In the genomic region with DNA sequence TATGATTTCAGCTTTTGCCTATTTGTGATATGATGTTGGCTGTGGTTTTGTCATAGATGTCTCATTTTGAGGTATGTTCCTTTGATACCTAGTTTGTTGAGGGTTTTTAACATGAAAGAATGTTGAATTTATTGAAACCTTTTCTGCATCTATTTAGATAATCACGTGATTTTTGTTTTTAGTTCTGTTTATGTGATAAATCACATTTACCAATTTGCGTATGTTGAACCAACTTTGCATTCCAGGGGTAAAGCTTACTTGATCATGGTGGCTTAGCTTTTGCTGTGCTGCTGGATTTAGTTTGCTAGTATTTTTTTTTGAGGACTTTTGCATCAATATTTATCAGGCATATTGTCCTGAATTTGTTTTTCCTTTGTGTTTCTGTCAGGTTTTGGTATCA, we compare ENCODE assay signal across 26 cellular contexts. TPM values are rescaled to one million over a fixed set of nuclear protein-coding genes. Genes with fewer than 3 reads are reported as not detected.
DNase-seq lines count a peak whose midpoint lies in the region; ATAC-seq and TF ChIP-seq lines count a peak whose summit lies in the region.
"Had no signal": no experiment of that assay in that cellular context is flagged by ENCODE, and none has a peak within 500 bp of the region (broad histone marks: within the 10 kb centered on the region; RNA-seq: fewer than 3 reads in every experiment).

No MANE protein-coding gene starts in this region.

- peaks cover 79 to 84% of the 10 kb centered on the region in 2 donors for H3K4me1 Mint-ChIP-seq in natural killer cell
- peaks cover 51 to 57% of the 10 kb centered on the region in 2 donors for H3K4me1 Mint-ChIP-seq in natural killer cell treated with Interleukin-12 subunit alpha and Interleukin-12 subunit beta and Interleukin-15 and Interleukin-18, amount 100 ng/mL, for 72 hours (ENCODE audit: low read depth in 2 of 2)
- H3K4me1 Mint-ChIP-seq in immature natural killer cell, result peaks cover 91 to 98% of the 10 kb centered on the region in 2 donors
- no peaks in the 10 kb centered on the region for H3K4me1 Mint-ChIP-seq in activated T-helper 2 cell treated with anti-CD3 and anti-CD28 coated beads, Interferon-gamma antibody, Interleukin-2, Interleukin-4, amounts not matched to agents 10 μg/mL and 5 μg/mL and 100 μg/mL, durations not matched to agents 14 hours and 24 hours and 36 hours (ENCODE audit: low read depth)
- H3K4me1 Mint-ChIP-seq: CD14-positive monocyte had no signal

- no peak for DNase-seq in natural killer cell
- DNase-seq in natural killer cell treated with Interleukin-12 subunit alpha and Interleukin-12 subunit beta and Interleukin-15 and Interleukin-18, amount 100 ng/mL, for 72 hours (ENCODE audit: low spot score), result no peak
- DNase-seq in immature natural killer cell, result no peak
- no peak for DNase-seq in activated T-helper 2 cell treated with anti-CD3 and anti-CD28 coated beads, Interferon-gamma antibody, Interleukin-2, Interleukin-4, amounts not matched to agents 10 μg/mL and 5 μg/mL and 100 μg/mL, durations not matched to agents 14 hours and 24 hours and 36 hours (ENCODE audit: low spot score)
- DNase-seq: 8988T; ACHN; BE2C; C1 segment of cervical spinal cord; CD4-positive, alpha-beta memory T cell; CD4-positive, CD25-positive, alpha-beta regulatory T cell; CD8-positive, alpha-beta memory T cell; COR-L47; DMS 273 treated with DMSO at 0.1 percent for 48 hours; DMS153; DMS53; DMS79; DND-41; EL; GDM1 had no signal

- H3K9me3 Mint-ChIP-seq in natural killer cell, result peaks cover 5 to 13% of the 10 kb centered on the region in 2 donors
- peaks cover 10% of the 10 kb centered on the region for H3K9me3 Mint-ChIP-seq in natural killer cell treated with Interleukin-12 subunit alpha and Interleukin-12 subunit beta and Interleukin-15 and Interleukin-18, amount 100 ng/mL, for 72 hours
- peaks cover 0 to 20% (median 16%) of the 10 kb centered on the region in 6 donors for H3K9me3 Mint-ChIP-seq in immature natural killer cell
- peaks cover 42% of the 10 kb centered on the region for H3K9me3 Mint-ChIP-seq in activated T-helper 2 cell treated with anti-CD3 and anti-CD28 coated beads, Interferon-gamma antibody, Interleukin-2, Interleukin-4, amounts not matched to agents 10 μg/mL and 5 μg/mL and 100 μg/mL, durations not matched to agents 14 hours and 24 hours and 36 hours

- intact Hi-C loops in natural killer cell (cut with micrococcal nuclease), result no loop called here
- intact Hi-C loops in activated T-helper 2 cell treated with anti-CD3 and anti-CD28 coated beads, Interferon-gamma antibody, Interleukin-2, Interleukin-4, amounts not matched to agents 10 μg/mL and 5 μg/mL and 100 μg/mL, durations not matched to agents 14 hours and 24 hours and 36 hours (cut with micrococcal nuclease), result no loop called here

- no peak for TF ChIP-seq CTCF in natural killer cell (IDR thresholded peaks at IDR 0.05)

- H3K27ac Mint-ChIP-seq in natural killer cell, result peak overlapping the region; percentile 78 to 88
- H3K27ac Mint-ChIP-seq in natural killer cell treated with Interleukin-12 subunit alpha and Interleukin-12 subunit beta and Interleukin-15 and Interleukin-18, amount 100 ng/mL, for 72 hours, result peak overlapping the region in 1 of 2 donors; percentile 6
- peak overlapping the region in 5 of 6 donors; percentile 2 to 77 (median 60) for H3K27ac Mint-ChIP-seq in immature natural killer cell
- no peak overlapping the region for H3K27ac Mint-ChIP-seq in activated T-helper 2 cell treated with anti-CD3 and anti-CD28 coated beads, Interferon-gamma antibody, Interleukin-2, Interleukin-4, amounts not matched to agents 10 μg/mL and 5 μg/mL and 100 μg/mL, durations not matched to agents 14 hours and 24 hours and 36 hours
- H3K27ac Mint-ChIP-seq: CD14-positive monocyte; CD4-positive, alpha-beta memory T cell; CD8-positive, alpha-beta memory T cell had no signal

- H3K27me3 Mint-ChIP-seq in natural killer cell (ENCODE audit: low read depth in 2 of 2), result no peaks in the 10 kb centered on the region
- no peaks in the 10 kb centered on the region for H3K27me3 Mint-ChIP-seq in natural killer cell treated with Interleukin-12 subunit alpha and Interleukin-12 subunit beta and Interleukin-15 and Interleukin-18, amount 100 ng/mL, for 72 hours
- H3K27me3 Mint-ChIP-seq in immature natural killer cell (ENCODE audit: low read depth in 3 of 3), result peaks cover 0 to 2% (median 0%) of the 10 kb centered on the region in 3 donors
- peaks cover 3% of the 10 kb centered on the region for H3K27me3 Mint-ChIP-seq in activated T-helper 2 cell treated with anti-CD3 and anti-CD28 coated beads, Interferon-gamma antibody, Interleukin-2, Interleukin-4, amounts not matched to agents 10 μg/mL and 5 μg/mL and 100 μg/mL, durations not matched to agents 14 hours and 24 hours and 36 hours (ENCODE audit: low read depth)
- H3K27me3 Mint-ChIP-seq: CD4-positive, alpha-beta memory T cell; CD4-positive, CD25-positive, alpha-beta regulatory T cell; CD8-positive, alpha-beta memory T cell had no signal

- peaks cover 48% of the 10 kb centered on the region for H3K36me3 Mint-ChIP-seq in natural killer cell
- H3K36me3 Mint-ChIP-seq in natural killer cell treated with Interleukin-12 subunit alpha and Interleukin-12 subunit beta and Interleukin-15 and Interleukin-18, amount 100 ng/mL, for 72 hours, result peaks cover 50% of the 10 kb centered on the region
- peaks cover 41 to 62% (median 48%) of the 10 kb centered on the region in 3 donors for H3K36me3 Mint-ChIP-seq in immature natural killer cell
- H3K36me3 Mint-ChIP-seq in activated T-helper 2 cell treated with anti-CD3 and anti-CD28 coated beads, Interferon-gamma antibody, Interleukin-2, Interleukin-4, amounts not matched to agents 10 μg/mL and 5 μg/mL and 100 μg/mL, durations not matched to agents 14 hours and 24 hours and 36 hours (ENCODE audit: low read depth), result peaks cover 43% of the 10 kb centered on the region

- no peak for ATAC-seq in natural killer cell
- no peak for ATAC-seq in natural killer cell treated with Interleukin-12 subunit alpha and Interleukin-12 subunit beta and Interleukin-15 and Interleukin-18, amount 100 ng/mL, for 72 hours
- ATAC-seq in GM21737 (IDR thresholded peaks at IDR 0.05; ENCODE audit: unreplicated experiment), result no peak
- ATAC-seq: GM12878 had no signal

- H3K4me3 Mint-ChIP-seq in natural killer cell (no peak overlapping the region), immature natural killer cell (peak overlapping the region in 4 of 5 donors; percentile 14 to 47 (median 34))
- H3K4me3 Mint-ChIP-seq in natural killer cell treated with Interleukin-12 subunit alpha and Interleukin-12 subunit beta and Interleukin-15 and Interleukin-18, amount 100 ng/mL, for 72 hours, result no peak overlapping the region
- H3K4me3 Mint-ChIP-seq in activated T-helper 2 cell treated with anti-CD3 and anti-CD28 coated beads, Interferon-gamma antibody, Interleukin-2, Interleukin-4, amounts not matched to agents 10 μg/mL and 5 μg/mL and 100 μg/mL, durations not matched to agents 14 hours and 24 hours and 36 hours (ENCODE audit: low read depth), result no peak overlapping the region
- H3K4me3 Mint-ChIP-seq: CD14-positive monocyte; CD4-positive, alpha-beta memory T cell; CD4-positive, CD25-positive, alpha-beta regulatory T cell had no signal

RNA-seq across cellular contexts. Expression of a gene that starts 26.5 kb away (rescaled TPM):
- total RNA-seq in natural killer cell, result 100 to 1,000 TPM; 141 to 218 (median 151) TPM
- total RNA-seq in natural killer cell treated with Interleukin-12 subunit alpha and Interleukin-12 subunit beta and Interleukin-15 and Interleukin-18, amount 100 ng/mL, for 72 hours, result 100 to 1,000 TPM; 186 to 228 TPM
- 100 to 1,000 TPM in 1 of 3 donors, 10 to 100 TPM in 2; 78.8 to 205 (median 80.3) TPM for polyA plus RNA-seq in immature natural killer cell
- 108 and 113 TPM in 2 replicates for total RNA-seq in activated T-helper 2 cell treated with anti-CD3 and anti-CD28 coated beads, Interferon-gamma antibody, Interleukin-2, Interleukin-4, amounts not matched to agents 10 μg/mL and 5 μg/mL and 100 μg/mL, durations not matched to agents 14 hours and 24 hours and 36 hours
- total RNA-seq: G401 had no signal

RNA-seq across cellular contexts. Expression of a gene that starts 51.9 kb away (rescaled TPM):
- total RNA-seq in natural killer cell, result 100 to 1,000 TPM; 171 to 313 (median 197) TPM
- total RNA-seq in natural killer cell treated with Interleukin-12 subunit alpha and Interleukin-12 subunit beta and Interleukin-15 and Interleukin-18, amount 100 ng/mL, for 72 hours, result 10 to 100 TPM; 47.7 to 64.7 TPM
- polyA plus RNA-seq in immature natural killer cell, result 100 to 1,000 TPM; 141 to 290 (median 150) TPM
- 7.4 and 10.0 TPM in 2 replicates for total RNA-seq in activated T-helper 2 cell treated with anti-CD3 and anti-CD28 coated beads, Interferon-gamma antibody, Interleukin-2, Interleukin-4, amounts not matched to agents 10 μg/mL and 5 μg/mL and 100 μg/mL, durations not matched to agents 14 hours and 24 hours and 36 hours
- total RNA-seq: A673, Daoy, G401 had no signal
- polyA plus RNA-seq: AG04450 had no signal

Comparison
In these comparisons a context has a peak if more than half of its experiments do, and no peak if none do; other contexts are left out.
1. H3K4me3 Mint-ChIP-seq: peak in immature natural killer cell (4 of 5); none in natural killer cell (single experiment), natural killer cell treated with Interleukin-12 subunit alpha and Interleukin-12 subunit beta and Interleukin-15 and Interleukin-18, amount 100 ng/mL, for 72 hours (single experiment) and activated T-helper 2 cell treated with anti-CD3 and anti-CD28 coated beads, Interferon-gamma antibody, Interleukin-2, Interleukin-4, amounts not matched to agents 10 μg/mL and 5 μg/mL and 100 μg/mL, durations not matched to agents 14 hours and 24 hours and 36 hours (single experiment).